Comparison of ENCODE assay signal across 8 cellular contexts in the genomic region with DNA sequence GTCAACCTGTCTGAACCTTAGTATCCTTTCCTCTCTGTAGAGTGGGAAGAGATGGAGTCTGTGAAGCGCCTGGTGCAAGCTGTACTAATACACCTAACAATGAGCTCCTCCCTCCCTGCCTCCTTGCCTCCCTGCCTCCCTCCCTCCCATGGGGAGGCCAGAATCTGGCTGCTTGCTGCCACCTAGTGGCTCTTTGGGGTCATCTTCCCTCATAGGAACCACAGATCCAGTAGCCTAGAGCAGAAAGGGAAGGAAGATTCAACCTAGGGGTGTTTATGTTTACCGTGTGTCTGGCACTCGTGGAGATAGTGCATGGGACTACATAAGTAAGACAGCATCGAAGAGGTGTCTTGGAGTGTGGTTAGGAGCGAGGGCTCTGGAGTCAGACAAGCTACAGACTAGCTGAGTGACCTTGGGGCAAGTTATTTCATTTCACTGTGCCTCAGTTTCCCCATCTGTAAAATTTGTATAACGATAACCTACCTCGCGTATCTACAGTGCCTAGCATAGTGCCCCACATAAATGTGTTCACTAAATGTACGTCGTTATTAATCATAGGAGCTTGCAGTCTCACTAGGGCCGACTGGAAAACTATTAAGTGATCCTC. TPM values are rescaled to one million over a fixed set of nuclear protein-coding genes. Genes with fewer than 3 reads are reported as not detected.
DNase-seq lines count a peak whose midpoint lies in the region; ATAC-seq, FAIRE-seq and TF ChIP-seq lines count a peak whose summit lies in the region.

No MANE protein-coding gene starts in this region.

- no peaks in the 10 kb centered on the region for H3K27me3 ChIP-seq in A673 (replicated peaks; ENCODE audit: insufficient read depth, low read depth, low read length, poor library complexity)
- H3K27me3 ChIP-seq in PC-3 (ENCODE audit: low read length) = no peaks in the 10 kb centered on the region

- peaks cover 7% of the 10 kb centered on the region for H3K27me3 Mint-ChIP-seq in activated T-helper 1 cell treated with anti-CD3 and anti-CD28 coated beads, Interleukin-12 subunit alpha, Interleukin-12 subunit beta, Interleukin-2, Interleukin-4 antibody, amounts not matched to agents 30 ng/mL and 10 ng/mL and 1 ng/mL, durations not matched to agents 14 hours and 24 hours and 36 hours (ENCODE audit: insufficient read depth)

- H3K27ac Mint-ChIP-seq in activated T-helper 1 cell treated with anti-CD3 and anti-CD28 coated beads, Interleukin-12 subunit alpha, Interleukin-12 subunit beta, Interleukin-2, Interleukin-4 antibody, amounts not matched to agents 30 ng/mL and 10 ng/mL and 1 ng/mL, durations not matched to agents 14 hours and 24 hours and 36 hours = no peak overlapping the region

- H3K9me3 ChIP-seq in A673 (ENCODE audit: low read depth, low read length, poor library complexity, severe bottlenecking) (no peaks in the 10 kb centered on the region), PC-3 (ENCODE audit: low read length) (no peaks in the 10 kb centered on the region)

- POLR2A ChIA-PET in A673 (lab: Charles Lee; ENCODE audit: low non-redundant PET) = interaction anchor here (0.5 kb wide), 1 partner anchor 142 kb away, joined by 4 read pairs; no protein-coding TSS in a partner anchor
- POLR2A ChIA-PET in PC-3 (lab: Charles Lee; ENCODE audit: unreplicated experiment) = no interaction called here

- no peaks in the 10 kb centered on the region for H3F3A ChIP-seq in PC-3 (ENCODE audit: low read length, unreplicated experiment)

- no peaks in the 10 kb centered on the region for H3K9me2 ChIP-seq in PC-3 (replicated peaks; ENCODE audit: low read length)

- H3K27ac ChIP-seq in A673 (ENCODE audit: low read depth, low read length, poor library complexity, severe bottlenecking) (no peak overlapping the region), PC-3 (ENCODE audit: low read length) (no peak overlapping the region)

- no peak for TF ChIP-seq POLR2A in GM12892 (IDR thresholded peaks at IDR 0.05; ENCODE audit: low read depth, low read length)

- H3K4me2 ChIP-seq in PC-3 (ENCODE audit: low read length) = no peak overlapping the region

- CTCF ChIA-PET in A673 (lab: Charles Lee) (interaction anchor here (0.6 to 1.3 kb wide), 13 partner anchors 8 to 482 kb away, joined by 3 to 12 read pairs (median 4); no protein-coding TSS in a partner anchor), PC-3 (lab: Charles Lee) (interaction anchor here (0.5 to 1.0 kb wide), 10 partner anchors 63 to 766 kb away, joined by 3 to 5 read pairs (median 3); partner anchors contain the start of gene TULP3)

- ATAC-seq in PC-3 (peak; percentile 91), HG03135 (IDR thresholded peaks at IDR 0.05; ENCODE audit: unreplicated experiment) (no peak)

- peak; percentile 38 for FAIRE-seq in GM12892 (lab: Jason Lieb, UNC)

- DNase-seq in A673 (ENCODE audit: low spot score) = peak; percentile 92
- peak; percentile 77 for DNase-seq in GM12892 (ENCODE audit: insufficient read length)
- DNase-seq in Jurkat, Clone E6-1 (ENCODE audit: low read depth, low spot score) = peak; percentile 71
- peak; percentile 85 for DNase-seq in PC-3
- peak; percentile 46 for DNase-seq in activated T-helper 1 cell treated with anti-CD3 and anti-CD28 coated beads, Interleukin-12 subunit alpha, Interleukin-12 subunit beta, Interleukin-2, Interleukin-4 antibody, amounts not matched to agents 30 ng/mL and 10 ng/mL and 1 ng/mL, durations not matched to agents 14 hours and 24 hours and 36 hours (ENCODE audit: low spot score)
- DNase-seq in fibroblast of villous mesenchyme (ENCODE audit: low read depth) = peak; percentile 74
- DNase-seq in nucleus accumbens (lab: John Stamatoyannopoulos, UW) = peak in 51 of 56 donors; percentile 7 to 82 (median 47)

- no peak overlapping the region for H3K4me3 Mint-ChIP-seq in activated T-helper 1 cell treated with anti-CD3 and anti-CD28 coated beads, Interleukin-12 subunit alpha, Interleukin-12 subunit beta, Interleukin-2, Interleukin-4 antibody, amounts not matched to agents 30 ng/mL and 10 ng/mL and 1 ng/mL, durations not matched to agents 14 hours and 24 hours and 36 hours

- no peaks in the 10 kb centered on the region for H3K79me2 ChIP-seq in PC-3 (ENCODE audit: low read length)

- no peaks in the 10 kb centered on the region for H4K20me1 ChIP-seq in PC-3 (ENCODE audit: low read length)

- peaks cover 14% of the 10 kb centered on the region for H3K36me3 ChIP-seq in A673 (ENCODE audit: insufficient read depth, low read length, poor library complexity, severe bottlenecking)
- no peaks in the 10 kb centered on the region for H3K36me3 ChIP-seq in PC-3 (ENCODE audit: low read depth, low read length)

- H3K4me1 Mint-ChIP-seq in activated T-helper 1 cell treated with anti-CD3 and anti-CD28 coated beads, Interleukin-12 subunit alpha, Interleukin-12 subunit beta, Interleukin-2, Interleukin-4 antibody, amounts not matched to agents 30 ng/mL and 10 ng/mL and 1 ng/mL, durations not matched to agents 14 hours and 24 hours and 36 hours (ENCODE audit: low read depth) = no peaks in the 10 kb centered on the region

- intact Hi-C loops in A673 (cut with micrococcal nuclease; ENCODE audit: unreplicated experiment) (loop anchor here (5.0 kb wide), 1 partner anchor 189 kb away; no protein-coding TSS in a partner anchor), PC-3 (cut with micrococcal nuclease) (loop anchor here (5.0 kb wide), 1 partner anchor 154 kb away; no protein-coding TSS in a partner anchor)
- intact Hi-C loops in activated T-helper 1 cell treated with anti-CD3 and anti-CD28 coated beads, Interleukin-12 subunit alpha, Interleukin-12 subunit beta, Interleukin-2, Interleukin-4 antibody, amounts not matched to agents 30 ng/mL and 10 ng/mL and 1 ng/mL, durations not matched to agents 14 hours and 24 hours and 36 hours (cut with micrococcal nuclease) = loop anchor here (1.0 to 10.0 kb wide), 5 partner anchors 87 to 357 kb away; partner anchors contain the start of genes TEAD4 and TULP3

- H3K4me3 ChIP-seq in A673 (ENCODE audit: low read depth, low read length, poor library complexity, severe bottlenecking) (no peak overlapping the region), PC-3 (ENCODE audit: low read length) (no peak overlapping the region), fibroblast of villous mesenchyme (ENCODE audit: low read depth, low read length) (no peak overlapping the region)
- H3K4me3 ChIP-seq in Jurkat, Clone E6-1 (ENCODE audit: low read length) = no peak overlapping the region

- BruUV-seq in A673 (replicated peaks; lab: Mats Ljungman, UMichigan) (no TSS peak), PC-3 (replicated peaks; lab: Mats Ljungman, UMichigan) (no TSS peak)

- H3K36me3 Mint-ChIP-seq in activated T-helper 1 cell treated with anti-CD3 and anti-CD28 coated beads, Interleukin-12 subunit alpha, Interleukin-12 subunit beta, Interleukin-2, Interleukin-4 antibody, amounts not matched to agents 30 ng/mL and 10 ng/mL and 1 ng/mL, durations not matched to agents 14 hours and 24 hours and 36 hours (ENCODE audit: low read depth) = no peaks in the 10 kb centered on the region

- TF ChIP-seq CTCF in A673 (conservative IDR thresholded peaks at IDR 0.05; ENCODE audit: low read depth, low read length) = peak; percentile 73
- TF ChIP-seq CTCF in PC-3 (conservative IDR thresholded peaks at IDR 0.05; ENCODE audit: low read depth, low read length) = peak; percentile 64
- peak; percentile 76 for TF ChIP-seq CTCF in fibroblast of villous mesenchyme (IDR thresholded peaks at IDR 0.05; ENCODE audit: insufficient read depth, low read depth, low read length)

- no peak overlapping the region for H2AFZ ChIP-seq in PC-3 (ENCODE audit: low read length)

- no peaks in the 10 kb centered on the region for H3K9me3 Mint-ChIP-seq in activated T-helper 1 cell treated with anti-CD3 and anti-CD28 coated beads, Interleukin-12 subunit alpha, Interleukin-12 subunit beta, Interleukin-2, Interleukin-4 antibody, amounts not matched to agents 30 ng/mL and 10 ng/mL and 1 ng/mL, durations not matched to agents 14 hours and 24 hours and 36 hours

- no peak overlapping the region for H3K9ac ChIP-seq in PC-3 (ENCODE audit: low read length)

- no peaks in the 10 kb centered on the region for H3K4me1 ChIP-seq in A673 (ENCODE audit: insufficient read depth, low read length, poor library complexity, severe bottlenecking)
- H3K4me1 ChIP-seq in PC-3 (ENCODE audit: insufficient read depth, low read length) = no peaks in the 10 kb centered on the region; the same call in 1 of the 2 replicates

RNA-seq across cellular contexts. Expression of gene TSPAN9, which starts 35.5 kb away (rescaled TPM):
- 35.5 and 41.9 TPM in 2 replicates for total RNA-seq in A673 (2021)
- polyA plus RNA-seq in GM12892 (2012; ENCODE audit: missing spikeins) = 0.40 TPM
- 4.9 TPM for polyA plus RNA-seq in Jurkat, Clone E6-1 (2012; ENCODE audit: insufficient read depth, insufficient read length)
- 5.1 and 6.2 TPM in 2 replicates for total RNA-seq in PC-3 (2014; rRNA removed)
- 0.44 and 0.47 TPM in 2 replicates for total RNA-seq in activated T-helper 1 cell treated with anti-CD3 and anti-CD28 coated beads, Interleukin-12 subunit alpha, Interleukin-12 subunit beta, Interleukin-2, Interleukin-4 antibody, amounts not matched to agents 30 ng/mL and 10 ng/mL and 1 ng/mL, durations not matched to agents 14 hours and 24 hours and 36 hours
- 41.6 and 76.0 TPM in 2 replicates for total RNA-seq in fibroblast of villous mesenchyme
